Comparison of ENCODE assay signal across 8 cellular contexts in the genomic region with DNA sequence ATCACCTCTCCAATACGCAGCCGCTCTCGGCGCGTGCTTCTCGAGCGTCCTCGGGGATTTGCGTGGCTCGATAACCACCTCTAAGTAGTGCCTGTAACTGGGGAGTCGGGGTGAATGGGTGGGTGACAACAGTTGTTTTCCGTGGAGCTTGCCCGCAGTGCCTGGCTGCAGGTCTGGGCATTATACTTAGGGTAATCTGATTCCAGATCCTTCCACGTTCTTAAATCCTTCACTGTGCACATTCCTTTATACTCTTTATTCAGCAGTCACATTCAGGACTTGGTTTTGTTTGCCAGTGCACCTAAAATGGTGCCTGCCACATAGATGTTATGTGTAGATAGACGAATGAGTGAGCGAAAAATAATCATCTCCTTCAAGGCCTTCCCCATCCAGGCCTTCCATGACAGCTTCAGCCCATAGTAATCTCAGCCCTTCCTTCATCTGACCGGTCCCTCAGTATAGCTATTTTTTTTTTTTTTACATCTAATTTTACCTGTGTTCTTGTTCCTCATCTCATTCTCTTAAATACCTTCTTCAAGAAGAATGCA. TPM values are rescaled to one million over a fixed set of nuclear protein-coding genes. Genes with fewer than 3 reads are reported as not detected.
DNase-seq lines count a peak whose midpoint lies in the region; FAIRE-seq and TF ChIP-seq lines count a peak whose summit lies in the region.

No MANE protein-coding gene starts in this region.

- intact Hi-C loops in endothelial cell of umbilical vein (cut with micrococcal nuclease): loop anchor here (1.0 to 2.0 kb wide), 3 partner anchors 55 to 253 kb away; a partner anchor contains a TSS

- H3K27ac ChIP-seq in Peyer's patch (peak overlapping the region; percentile 89 to 96 (median 92)), endothelial cell of umbilical vein (ENCODE audit: insufficient read depth, low read depth, low read length) (peak overlapping the region; percentile 35), neuronal stem cell (replicated peaks; ENCODE audit: low read length) (no peak overlapping the region)

- H4K91ac ChIP-seq in neuronal stem cell (ENCODE audit: low read depth, low read length, poor library complexity): no peak overlapping the region

- POLR2A ChIA-PET in endothelial cell of umbilical vein (lab: Charles Lee): interaction anchor here (0.5 to 1.0 kb wide), 2 partner anchors 28 to 38 kb away, joined by 3 to 4 read pairs; no protein-coding TSS in a partner anchor

- TF ChIP-seq POLR2A in Peyer's patch (IDR thresholded peaks at IDR 0.05) (no peak), endothelial cell of umbilical vein (IDR thresholded peaks at IDR 0.05; ENCODE audit: low read depth, low read length) (no peak)

- no peak overlapping the region for H4K8ac ChIP-seq in neuronal stem cell (ENCODE audit: low read depth, low read length)

- H2AK5ac ChIP-seq in neuronal stem cell (ENCODE audit: low read depth, low read length): peak overlapping the region; percentile 42

- peaks cover 0 to 25% (median 0%) of the 10 kb centered on the region in 3 donors for H3K36me3 ChIP-seq in Peyer's patch
- H3K36me3 ChIP-seq in endothelial cell of umbilical vein (ENCODE audit: control insufficient read depth in 2 of 2, extremely low read depth in 1 of 2, insufficient read depth in 2 of 2, low read length in 2 of 2): peaks cover 2 to 4% of the 10 kb centered on the region in 2 experiments
- peaks cover 10 to 54% of the 10 kb centered on the region in 2 donors for H3K36me3 ChIP-seq in neuronal stem cell (replicated peaks in 1 of 2; ENCODE audit: control insufficient read depth in 2 of 2, insufficient read depth in 2 of 2, low read length in 2 of 2)

- H2BK120ac ChIP-seq in neuronal stem cell (ENCODE audit: low read depth, low read length): no peak overlapping the region

- no peak overlapping the region for H2BK15ac ChIP-seq in neuronal stem cell (ENCODE audit: low read length)

- peaks cover 4 to 9% (median 7%) of the 10 kb centered on the region in 4 donors for H3K4me1 ChIP-seq in Peyer's patch
- H3K4me1 ChIP-seq in endothelial cell of umbilical vein (ENCODE audit: control insufficient read depth, extremely low read depth, insufficient read depth, low read length): peaks cover 19% of the 10 kb centered on the region
- peaks cover 3 to 6% of the 10 kb centered on the region in 2 donors for H3K4me1 ChIP-seq in neuronal stem cell (ENCODE audit: control insufficient read depth in 2 of 2, insufficient read depth in 1 of 2, low read depth in 1 of 2, low read length in 2 of 2)

- CTCF ChIA-PET in endothelial cell of umbilical vein (lab: Charles Lee): interaction anchor here (1.5 to 2.0 kb wide), 2 partner anchors 108 to 109 kb away, joined by 3 to 11 read pairs; no protein-coding TSS in a partner anchor

- peak overlapping the region; percentile 14 for H3K14ac ChIP-seq in neuronal stem cell (ENCODE audit: low read length)

- BruUV-seq in endothelial cell of umbilical vein (replicated peaks; lab: Mats Ljungman, UMichigan): no TSS peak

- H3K79me1 ChIP-seq in neuronal stem cell (ENCODE audit: low read depth, low read length): no peaks in the 10 kb centered on the region

- H3K4me2 ChIP-seq in endothelial cell of umbilical vein (ENCODE audit: insufficient read depth, low read length) (peak overlapping the region; percentile 88), neuronal stem cell (ENCODE audit: insufficient read depth, low read length, poor library complexity, severe bottlenecking) (peak overlapping the region; percentile 92)

- no peak for FAIRE-seq in endothelial cell of umbilical vein (lab: Jason Lieb, UNC)

- H3K18ac ChIP-seq in neuronal stem cell (ENCODE audit: low read length): peak overlapping the region; percentile 9

- H3K27me3 ChIP-seq in Peyer's patch (no peaks in the 10 kb centered on the region), endothelial cell of umbilical vein (ENCODE audit: control insufficient read depth in 2 of 2, insufficient read depth in 2 of 2, low read length in 2 of 2) (no peaks in the 10 kb centered on the region), neuronal stem cell (ENCODE audit: control insufficient read depth in 3 of 3, insufficient read depth in 3 of 3, low read depth in 1 of 3, low read length in 3 of 3) (no peaks in the 10 kb centered on the region)

- no peak for TF ChIP-seq CTCF in Peyer's patch (IDR thresholded peaks at IDR 0.05)
- no peak for TF ChIP-seq CTCF in endothelial cell of umbilical vein (IDR thresholded peaks at IDR 0.05; ENCODE audit: extremely low read depth in 1 of 2, insufficient read depth in 1 of 2, low read depth in 1 of 2, low read length in 2 of 2)

- no peaks in the 10 kb centered on the region for H3K9me3 ChIP-seq in Peyer's patch
- H3K9me3 ChIP-seq in endothelial cell of umbilical vein (replicated peaks; ENCODE audit: control insufficient read depth, insufficient read depth, low read length): no peaks in the 10 kb centered on the region
- no peaks in the 10 kb centered on the region for H3K9me3 ChIP-seq in neuronal stem cell (replicated peaks in 1 of 2; ENCODE audit: control insufficient read depth in 2 of 2, insufficient read depth in 1 of 2, low read depth in 1 of 2, low read length in 2 of 2)

- dilution Hi-C loops in endothelial cell of umbilical vein (cut with MboI; ENCODE audit: extremely low pct_ligation_motif_present, low sequenced_read_pairs): no loop called here

- peak overlapping the region; percentile 4 for H2AFZ ChIP-seq in endothelial cell of umbilical vein (ENCODE audit: low read depth, low read length)
- peak overlapping the region; percentile 86 for H2AFZ ChIP-seq in neuronal stem cell (ENCODE audit: low read length)

- no CpG with 5 or more reads among the region's 17 CpGs for WGBS in neuronal stem cell (ENCODE audit: extremely low coverage in 2 of 2, insufficient read length in 2 of 2, insufficient replicate concordance in 1 of 2), 2 donors

- H3K4me3 ChIP-seq in Peyer's patch: peak overlapping the region; percentile 74 to 88 (median 84)
- H3K4me3 ChIP-seq in endothelial cell of umbilical vein (replicated peaks in 1 of 3; ENCODE audit: insufficient read depth in 1 of 3, low read depth in 1 of 3, low read length in 3 of 3): peak overlapping the region; percentile 27 to 79 (median 71)
- H3K4me3 ChIP-seq in neuronal stem cell (ENCODE audit: low read length in 2 of 2): peak overlapping the region; percentile 75 to 93

- H4K20me1 ChIP-seq in endothelial cell of umbilical vein (replicated peaks; ENCODE audit: control insufficient read depth, extremely low read depth, insufficient read depth, low read length): no peaks in the 10 kb centered on the region

- no peak overlapping the region for H3K4ac ChIP-seq in neuronal stem cell (ENCODE audit: low read length)

- peaks cover 32% of the 10 kb centered on the region for H3K79me2 ChIP-seq in endothelial cell of umbilical vein (ENCODE audit: control insufficient read depth, insufficient read depth, low read length)

- DNase-seq in NCI-H748 (lab: John Stamatoyannopoulos, UW; ENCODE audit: unreplicated experiment): peak; percentile 49
- DNase-seq in NCI-H748 treated with DMSO at 0.1 percent for 48 hours (lab: John Stamatoyannopoulos, UW): no peak
- no peak for DNase-seq in Peyer's patch
- DNase-seq in endothelial cell of umbilical vein (ENCODE audit: low read depth, low spot score): no peak
- no peak for DNase-seq in neuronal stem cell (ENCODE audit: low spot score)
- DNase-seq in stimulated activated CD4-positive, alpha-beta T cell treated with anti-CD3 and anti-CD28 coated beads, Interleukin-2, amount 100 ng/mL, for 48 hours: no peak
- no peak for DNase-seq in activated CD4-positive, alpha-beta T cell treated with anti-CD3 and anti-CD28 coated beads, Interleukin-2, amount 50 U/mL, for 1 hour
- no peak for DNase-seq in activated gamma-delta T cell treated with Interleukin-2 at 50 U/mL for 16 hours

- H3K9ac ChIP-seq in endothelial cell of umbilical vein (replicated peaks; ENCODE audit: extremely low read depth, insufficient read depth, low read length): peak overlapping the region; percentile 85
- H3K9ac ChIP-seq in neuronal stem cell (ENCODE audit: low read depth, low read length, poor library complexity): peak overlapping the region; percentile 91

- H3K9me1 ChIP-seq in endothelial cell of umbilical vein (replicated peaks; ENCODE audit: control insufficient read depth, extremely low read depth, insufficient read depth, low read length): no peaks in the 10 kb centered on the region

- no peak overlapping the region for H2BK12ac ChIP-seq in neuronal stem cell (ENCODE audit: low read length)

- H3K23ac ChIP-seq in neuronal stem cell (ENCODE audit: low read depth, low read length, poor library complexity): peak overlapping the region; percentile 87

- H2BK5ac ChIP-seq in neuronal stem cell (ENCODE audit: low read length): no peak overlapping the region

TF ChIP-seq in endothelial cell of umbilical vein, 7 proteins besides CTCF, POLR2A, EP300 and RAD21 (continues in another document):
- TF ChIP-seq FOS (IDR thresholded peaks at IDR 0.05; ENCODE audit: borderline replicate concordance, insufficient read depth, low read length) (no peak), GATA2 (IDR thresholded peaks at IDR 0.05; ENCODE audit: insufficient read depth, insufficient read length, low read depth, low read length) (no peak), MYC (IDR thresholded peaks at IDR 0.05; ENCODE audit: low read depth, low read length) (no peak)

RNA-seq across cellular contexts. Expression of a gene that starts 0.6 kb away (rescaled TPM):
- total RNA-seq in Peyer's patch: 10 to 100 TPM; 13.3 to 56.9 (median 24.2) TPM
- total RNA-seq in endothelial cell of umbilical vein: 54.9 and 57.6 TPM in 2 replicates
- 32.0 and 33.6 TPM in 2 replicates for polyA plus RNA-seq in endothelial cell of umbilical vein
- 24.8 and 32.2 TPM in 2 replicates for polyA plus RNA-seq in endothelial cell of umbilical vein (2011; cell fraction: cytosol; rRNA removed)
- polyA plus RNA-seq in endothelial cell of umbilical vein (2011; cell fraction: nucleus; rRNA removed): 64.4 and 66.9 TPM in 2 replicates
- polyA plus RNA-seq in endothelial cell of umbilical vein (2012): 37.2 and 46.0 TPM in 2 replicates
- 56.2 and 58.4 TPM in 2 replicates for polyA minus RNA-seq in endothelial cell of umbilical vein
- polyA minus RNA-seq in endothelial cell of umbilical vein (2011; cell fraction: cytosol; rRNA and poly(A)+ RNA removed): 72.7 TPM
- 38.5 and 49.7 TPM in 2 replicates for polyA minus RNA-seq in endothelial cell of umbilical vein (2011; cell fraction: nucleus; rRNA and poly(A)+ RNA removed)
- 25.0 TPM for polyA plus RNA-seq in neuronal stem cell (2013, experiment 1 of 2)
- polyA plus RNA-seq in neuronal stem cell (2013, experiment 2 of 2): 25.5 TPM

RNA-seq across cellular contexts. Expression of a gene that starts 54.5 kb away (rescaled TPM):
- total RNA-seq in Peyer's patch (100 to 1,000 TPM; 107 to 158 (median 142) TPM), endothelial cell of umbilical vein (240 and 279 TPM in 2 replicates)
- polyA plus RNA-seq in endothelial cell of umbilical vein: 118 and 138 TPM in 2 replicates
- 127 and 137 TPM in 2 replicates for polyA plus RNA-seq in endothelial cell of umbilical vein (2011; cell fraction: cytosol; rRNA removed)
- polyA plus RNA-seq in endothelial cell of umbilical vein (2011; cell fraction: nucleus; rRNA removed): 142 and 143 TPM in 2 replicates
- 150 and 208 TPM in 2 replicates for polyA plus RNA-seq in endothelial cell of umbilical vein (2012)
- polyA minus RNA-seq in endothelial cell of umbilical vein: 354 and 411 TPM in 2 replicates
- polyA minus RNA-seq in endothelial cell of umbilical vein (2011; cell fraction: cytosol; rRNA and poly(A)+ RNA removed): 216 TPM
- polyA minus RNA-seq in endothelial cell of umbilical vein (2011; cell fraction: nucleus; rRNA and poly(A)+ RNA removed): 185 and 228 TPM in 2 replicates
- polyA plus RNA-seq in neuronal stem cell (2013, experiment 1 of 2): 253 TPM
- 249 TPM for polyA plus RNA-seq in neuronal stem cell (2013, experiment 2 of 2)
